Comparison of ENCODE assay signal across 8 cellular contexts in the genomic region with DNA sequence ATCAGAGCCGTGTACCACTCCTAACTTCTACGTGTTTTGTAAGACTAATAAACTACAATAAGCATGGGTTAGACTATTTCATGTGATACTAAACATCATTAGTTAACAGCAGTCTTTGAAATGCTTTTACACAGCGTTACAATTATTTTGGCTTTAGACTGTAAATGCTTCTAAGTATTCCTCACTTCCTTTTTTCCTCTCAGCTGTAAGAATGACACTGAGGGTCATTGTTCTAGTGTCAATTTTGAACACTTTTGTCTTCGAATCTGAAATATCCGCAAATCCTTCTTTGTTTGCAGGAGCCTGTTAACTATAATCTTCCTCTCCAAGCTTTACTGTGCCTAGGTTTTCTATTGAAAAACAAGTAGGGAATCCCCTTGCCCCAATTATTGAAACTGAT.
DNase-seq lines count a peak whose midpoint lies in the region; ATAC-seq, FAIRE-seq and TF ChIP-seq lines count a peak whose summit lies in the region.

No MANE protein-coding gene starts in this region.

- H3K9me3 ChIP-seq in NT2/D1 (ENCODE audit: insufficient read depth, low read length) (no peaks in the 10 kb centered on the region), endocrine pancreas (ENCODE audit: control insufficient read depth, low read length) (no peaks in the 10 kb centered on the region)

- no peak for FAIRE-seq in GM19239 (lab: Jason Lieb, UNC)

- H3K4me1 ChIP-seq in NT2/D1 (ENCODE audit: insufficient read depth, insufficient read length) (no peaks in the 10 kb centered on the region), endocrine pancreas (ENCODE audit: control insufficient read depth, insufficient read depth, low read length) (peaks cover 22% of the 10 kb centered on the region)

- H3K4me3 ChIP-seq in NT2/D1 (ENCODE audit: insufficient read length, low read depth) (peak overlapping the region; percentile 90), endocrine pancreas (ENCODE audit: control insufficient read depth, insufficient read depth, low read length) (peak overlapping the region; percentile 99), retinal pigment epithelial cell (ENCODE audit: low read length) (peak overlapping the region; percentile 85)

- ATAC-seq in GM18868 (IDR thresholded peaks at IDR 0.05; ENCODE audit: unreplicated experiment) (peak; percentile 15), HG03571 (IDR thresholded peaks at IDR 0.05; ENCODE audit: unreplicated experiment) (no peak)

- H3K9ac ChIP-seq in NT2/D1 (ENCODE audit: insufficient read length, low read depth) (peak overlapping the region; percentile 95), endocrine pancreas (ENCODE audit: control insufficient read depth, insufficient read depth, low read length) (peak overlapping the region; percentile 4)

- TF ChIP-seq CTCF in retinal pigment epithelial cell (conservative IDR thresholded peaks at IDR 0.05; ENCODE audit: low read depth, low read length), result no peak

- H3K36me3 ChIP-seq in NT2/D1 (ENCODE audit: insufficient read depth, insufficient read length, low read length) (peaks cover 50% of the 10 kb centered on the region), endocrine pancreas (ENCODE audit: control insufficient read depth, insufficient read depth, low read length) (no peaks in the 10 kb centered on the region)

- no peak for DNase-seq in NT2/D1 (ENCODE audit: low read depth, low spot score)
- no peak for DNase-seq in retinal pigment epithelial cell (ENCODE audit: low read depth)
- no peak for DNase-seq in GM19239 (ENCODE audit: insufficient read length, low spot score)
- no peak for DNase-seq in dedifferentiated amniotic fluid mesenchymal stem cell (ENCODE audit: extremely low spot score)
- DNase-seq in stimulated activated CD4-positive, alpha-beta T cell treated with anti-CD3 and anti-CD28 coated beads, Interleukin-1b, Interleukin-23, amount 100 ng/mL, for 48 hours, result no peak

- H3K27me3 ChIP-seq in NT2/D1 (ENCODE audit: insufficient read depth, insufficient read length), result no peaks in the 10 kb centered on the region
- no peaks in the 10 kb centered on the region for H3K27me3 ChIP-seq in endocrine pancreas (ENCODE audit: control insufficient read depth, insufficient read depth, low read length)
